ENCODE assay signal across 18 cellular contexts in the genomic region with DNA sequence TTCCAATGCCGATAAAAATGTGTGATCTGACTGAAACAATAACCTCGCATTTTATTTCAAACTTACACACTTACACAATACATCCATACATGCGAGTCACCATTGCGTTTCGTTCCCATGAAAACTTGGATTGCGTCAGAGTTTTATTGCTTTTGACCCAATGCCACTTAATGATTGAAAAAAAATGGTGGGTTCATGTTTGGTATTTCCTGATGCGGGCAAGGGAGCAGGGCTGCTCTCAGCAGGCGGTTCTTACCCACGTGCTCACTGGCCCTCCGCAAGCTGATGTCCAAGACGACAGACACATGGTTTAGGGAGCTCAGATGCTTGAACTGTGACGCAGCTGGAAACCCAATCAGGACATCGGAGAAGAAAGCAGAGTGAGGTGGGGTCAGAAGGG.
DNase-seq lines count a peak whose midpoint lies in the region; ATAC-seq, FAIRE-seq and TF ChIP-seq lines count a peak whose summit lies in the region.
"Had no signal": no experiment of that assay in that cellular context is flagged by ENCODE, and none has a peak within 500 bp of the region (broad histone marks: within the 10 kb centered on the region; RNA-seq: fewer than 3 reads in every experiment).

No MANE protein-coding gene starts in this region.

- no peak overlapping the region for H2AK9ac ChIP-seq in IMR-90 (replicated peaks; ENCODE audit: low read depth, low read length, poor library complexity)

- H3K9me3 ChIP-seq in IMR-90 (ENCODE audit: control insufficient read depth, insufficient read depth, low read length), result peaks cover 7% of the 10 kb centered on the region; the same call in 1 of the 2 replicates
- no peaks in the 10 kb centered on the region for H3K9me3 ChIP-seq in mammary epithelial cell (replicated peaks; ENCODE audit: insufficient read depth, low read length)
- no peaks in the 10 kb centered on the region for H3K9me3 ChIP-seq in kidney (ENCODE audit: control insufficient read depth in 1 of 2, low read length in 2 of 2)
- H3K9me3 ChIP-seq: thoracic aorta had no signal

- H2BK120ac ChIP-seq in IMR-90 (ENCODE audit: low read depth, low read length), result no peak overlapping the region

- no peak overlapping the region; the same call in 1 of the 2 replicates for H3K27ac ChIP-seq in IMR-90 (ENCODE audit: insufficient read depth, low read length)
- no peak overlapping the region for H3K27ac ChIP-seq in mammary epithelial cell (ENCODE audit: insufficient read depth, low read depth, low read length)
- H3K27ac ChIP-seq in kidney (ENCODE audit: low read depth in 2 of 2, low read length in 2 of 2), result no peak overlapping the region
- H3K27ac ChIP-seq: thoracic aorta had no signal

- WGBS in IMR-90 (ENCODE audit: extremely low coverage in 2 of 2, insufficient read length in 1 of 2), 2 experiments, result 30% methylated on average over 7 of the region's 13 CpGs; no CpG with 5 or more reads in 1 of the 2 experiments
- WGBS in mammary epithelial cell (ENCODE audit: low coverage, missing lambda C conversion rate), result 86% methylated on average over 13 of the region's 13 CpGs

- dilution Hi-C loops in IMR-90 (cut with HindIII; ENCODE audit: low sequenced_read_pairs, unreplicated experiment) (no loop called here), mammary epithelial cell (cut with HindIII; ENCODE audit: low sequenced_read_pairs) (no loop called here)

- H3K14ac ChIP-seq in IMR-90 (replicated peaks; ENCODE audit: low read depth, low read length), result no peak overlapping the region

- no peak for TF ChIP-seq RAD21 in IMR-90 (IDR thresholded peaks at IDR 0.05; ENCODE audit: low read length)

- H3K4me3 ChIP-seq in AG09309 (ENCODE audit: control insufficient read depth, low read depth, low read length), result no peak overlapping the region
- H3K4me3 ChIP-seq in IMR-90 (ENCODE audit: insufficient read depth, low read depth, low read length), result no peak overlapping the region
- no peak overlapping the region for H3K4me3 ChIP-seq in mammary epithelial cell (replicated peaks in 1 of 3; ENCODE audit: insufficient read depth in 1 of 3, low read depth in 2 of 3, low read length in 3 of 3)
- no peak overlapping the region for H3K4me3 ChIP-seq in kidney (ENCODE audit: low read length in 2 of 2)
- H3K4me3 ChIP-seq: thoracic aorta had no signal

- H4K20me1 ChIP-seq in IMR-90 (ENCODE audit: insufficient read depth, low read length) (no peaks in the 10 kb centered on the region), mammary epithelial cell (ENCODE audit: insufficient read depth, low read length) (no peaks in the 10 kb centered on the region)

- no peak overlapping the region for H3K4ac ChIP-seq in IMR-90 (ENCODE audit: low read depth, low read length)

- FAIRE-seq in kidney (lab: Jason Lieb, UNC), result no peak

- CTCF ChIA-PET in IMR-90 (lab: Yijun Ruan, JAX), result no interaction called here
- CTCF ChIA-PET in mammary epithelial cell (lab: Charles Lee; ENCODE audit: low non-redundant PET), result no interaction called here

- H4K91ac ChIP-seq in IMR-90 (ENCODE audit: insufficient read depth, low read depth, low read length), result no peak overlapping the region

- intact Hi-C loops in IMR-90 (cut with micrococcal nuclease), result no loop called here
- intact Hi-C loops in mammary epithelial cell (cut with micrococcal nuclease), result no loop called here
- intact Hi-C loops in kidney (cut with DNase I), result no loop called here

- no peak for TF ChIP-seq POLR2A in IMR-90 (IDR thresholded peaks at IDR 0.05; ENCODE audit: low read depth, low read length)

- no peak overlapping the region for H2AK5ac ChIP-seq in IMR-90 (ENCODE audit: low read depth, low read length)

- no peaks in the 10 kb centered on the region for H3K79me1 ChIP-seq in IMR-90 (ENCODE audit: low read depth in 1 of 2, low read length in 2 of 2)

- BruUV-seq in IMR-90 (replicated peaks; lab: Mats Ljungman, UMichigan) (no TSS peak), mammary epithelial cell (replicated peaks; lab: Mats Ljungman, UMichigan) (no TSS peak)

- DNase-seq in AG09309 (ENCODE audit: low read depth) (peak; percentile 95), IMR-90 (peak; percentile 31), mammary epithelial cell (peak; percentile 60), kidney (peak; percentile 83), DMS 273 (lab: John Stamatoyannopoulos, UW; ENCODE audit: unreplicated experiment) (no peak), NAMALWA (ENCODE audit: low spot score) (no peak)
- no peak for DNase-seq in activated CD4-positive, alpha-beta T cell treated with anti-CD3 and anti-CD28 coated beads for 4 hours
- DNase-seq: activated CD8-positive, alpha-beta memory T cell treated with anti-CD3 and anti-CD28 coated beads, Interleukin-2, amount 50 U/mL, for 48 hours; hippocampal formation; left cardiac atrium; NCI-H1048; NCI-H82; right cardiac atrium; Right ventricle myocardium superior; stimulated activated CD4-positive, alpha-beta T cell treated with anti-CD3 and anti-CD28 coated beads, Interleukin-2, amount 100 ng/mL, for 48 hours; stimulated activated CD8-positive, alpha-beta memory T cell treated with anti-CD3 and anti-CD28 coated beads, Interleukin-4, amount 100 ng/mL, for 48 hours had no signal

- H3K79me2 ChIP-seq in mammary epithelial cell (ENCODE audit: insufficient read depth, low read length), result no peaks in the 10 kb centered on the region

- H3K4me1 ChIP-seq in IMR-90 (ENCODE audit: control insufficient read depth, insufficient read depth, low read length), result no peaks in the 10 kb centered on the region; the same call in 1 of the 2 replicates
- no peaks in the 10 kb centered on the region for H3K4me1 ChIP-seq in mammary epithelial cell (ENCODE audit: insufficient read depth, low read length)
- H3K4me1 ChIP-seq in kidney (ENCODE audit: control insufficient read depth in 1 of 2, insufficient read depth in 1 of 2, low read depth in 1 of 2, low read length in 2 of 2), result no peaks in the 10 kb centered on the region

- H3K4me2 ChIP-seq in IMR-90 (ENCODE audit: low read depth, low read length), result no peak overlapping the region
- H3K4me2 ChIP-seq in mammary epithelial cell (ENCODE audit: insufficient read depth, low read depth, low read length), result no peak overlapping the region

- H4K5ac ChIP-seq in IMR-90 (ENCODE audit: low read depth, low read length), result no peak overlapping the region; the same call in 1 of the 2 replicates

- H4K8ac ChIP-seq in IMR-90 (ENCODE audit: low read depth in 2 of 2, low read length in 2 of 2), result no peak overlapping the region

- no peaks in the 10 kb centered on the region for H3K9me1 ChIP-seq in IMR-90 (ENCODE audit: insufficient read depth, low read length)

- H3K27me3 ChIP-seq in IMR-90 (ENCODE audit: control insufficient read depth, insufficient read depth, low read length) (no peaks in the 10 kb centered on the region), mammary epithelial cell (ENCODE audit: insufficient read depth, low read length) (no peaks in the 10 kb centered on the region)

- ATAC-seq in IMR-90 (ENCODE audit: low read depth) (no peak), esophagus mucosa (no peak)
- ATAC-seq: left cardiac atrium, right cardiac atrium had no signal

- no peak overlapping the region for H2AFZ ChIP-seq in IMR-90 (replicated peaks; ENCODE audit: low read length, poor library complexity)
- H2AFZ ChIP-seq in mammary epithelial cell (ENCODE audit: low read depth, low read length), result no peak overlapping the region

- H3K56ac ChIP-seq in IMR-90 (ENCODE audit: extremely low read depth, insufficient read depth, low read length), result no peak overlapping the region

- H3K36me3 ChIP-seq in IMR-90 (ENCODE audit: control insufficient read depth, insufficient read depth, low read length) (no peaks in the 10 kb centered on the region), mammary epithelial cell (ENCODE audit: insufficient read depth, low read length) (no peaks in the 10 kb centered on the region), kidney (ENCODE audit: control insufficient read depth in 1 of 2, insufficient read depth in 2 of 2, low read length in 2 of 2) (no peaks in the 10 kb centered on the region)
- H3K36me3 ChIP-seq: thoracic aorta had no signal

- H3K9ac ChIP-seq in IMR-90 (ENCODE audit: low read depth, low read length) (no peak overlapping the region), mammary epithelial cell (ENCODE audit: insufficient read depth, low read length) (no peak overlapping the region), kidney (ENCODE audit: low read length in 2 of 2) (no peak overlapping the region)

- no peak overlapping the region for H3K18ac ChIP-seq in IMR-90 (ENCODE audit: low read depth, low read length)

- in situ Hi-C loops in IMR-90 (cut with MboI; ENCODE audit: low sequenced_read_pairs) (no loop called here), mammary epithelial cell (cut with MboI; ENCODE audit: low sequenced_read_pairs in 2 of 2) (no loop called here)

- no peak overlapping the region for H2BK15ac ChIP-seq in IMR-90 (ENCODE audit: low read depth, low read length)

- no peak overlapping the region for H2BK5ac ChIP-seq in IMR-90 (ENCODE audit: low read depth, low read length, poor library complexity, severe bottlenecking)

- TF ChIP-seq CTCF in AG09309 (IDR thresholded peaks at IDR 0.05; ENCODE audit: control insufficient read depth, insufficient read depth, low read depth, low read length, missing control alignments) (no peak), IMR-90 (conservative IDR thresholded peaks at IDR 0.05; ENCODE audit: low read depth, low read length) (no peak), mammary epithelial cell (conservative IDR thresholded peaks at IDR 0.05 in 1 of 2, IDR thresholded peaks at IDR 0.05 in 1 of 2; ENCODE audit: extremely low read depth in 1 of 2, insufficient read depth in 1 of 2, low read depth in 1 of 2, low read length in 2 of 2) (no peak), kidney (IDR thresholded peaks at IDR 0.05; ENCODE audit: borderline replicate concordance, extremely low read depth, insufficient read depth) (no peak)

- H2BK20ac ChIP-seq in IMR-90 (ENCODE audit: low read depth, low read length), result no peak overlapping the region

- H3K23ac ChIP-seq in IMR-90 (ENCODE audit: low read depth, low read length), result no peak overlapping the region

- POLR2A ChIA-PET in IMR-90 (lab: Charles Lee; ENCODE audit: unreplicated experiment), result no interaction called here

TF ChIP-seq in IMR-90, 13 proteins besides CTCF, POLR2A, EP300 and RAD21:
- TF ChIP-seq FOS (IDR thresholded peaks at IDR 0.05; ENCODE audit: low read depth, low read length) (no peak), MAZ (IDR thresholded peaks at IDR 0.05; ENCODE audit: borderline replicate concordance, low read depth, low read length) (no peak), CEBPB (IDR thresholded peaks at IDR 0.05; ENCODE audit: low read depth, low read length) (peak; percentile 29; the same call in 1 of the 2 replicates)
- TF ChIP-seq, protein P1, sequence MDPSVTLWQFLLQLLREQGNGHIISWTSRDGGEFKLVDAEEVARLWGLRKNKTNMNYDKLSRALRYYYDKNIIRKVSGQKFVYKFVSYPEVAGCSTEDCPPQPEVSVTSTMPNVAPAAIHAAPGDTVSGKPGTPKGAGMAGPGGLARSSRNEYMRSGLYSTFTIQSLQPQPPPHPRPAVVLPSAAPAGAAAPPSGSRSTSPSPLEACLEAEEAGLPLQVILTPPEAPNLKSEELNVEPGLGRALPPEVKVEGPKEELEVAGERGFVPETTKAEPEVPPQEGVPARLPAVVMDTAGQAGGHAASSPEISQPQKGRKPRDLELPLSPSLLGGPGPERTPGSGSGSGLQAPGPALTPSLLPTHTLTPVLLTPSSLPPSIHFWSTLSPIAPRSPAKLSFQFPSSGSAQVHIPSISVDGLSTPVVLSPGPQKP (IDR thresholded peaks at IDR 0.05; ENCODE audit: borderline replicate concordance, low read depth, low read length), result no peak
TF ChIP-seq in IMR-90: peak in this region for 1.

Comparison
In these comparisons a context has a peak if more than half of its experiments do, and no peak if none do; other contexts are left out.
1. DNase-seq: peak in AG09309 (single experiment), IMR-90 (single experiment), mammary epithelial cell (single experiment) and kidney (single experiment); none in DMS 273 (single experiment), NAMALWA (single experiment) and activated CD4-positive, alpha-beta T cell treated with anti-CD3 and anti-CD28 coated beads for 4 hours (0 of 2).